17 cellular contexts compared by ENCODE assay signal in genomic region chr3:153631664-153632063, GRCh38.
DNase-seq lines count a peak whose midpoint lies in the region; TF ChIP-seq lines count a peak whose summit lies in the region.
"Had no signal": no experiment of that assay in that cellular context is flagged by ENCODE, and none has a peak within 500 bp of the region (broad histone marks: within the 10 kb centered on the region; RNA-seq: fewer than 3 reads in every experiment).

No MANE protein-coding gene starts in this region.

- peaks cover 67% of the 10 kb centered on the region for H3K4me1 ChIP-seq in OCI-LY7 (ENCODE audit: insufficient read depth, low read length, poor library complexity, severe bottlenecking)
- H3K4me1 ChIP-seq: BE2C, Caco-2 had no signal

- H3K27me3 Mint-ChIP-seq in activated naive CD8-positive, alpha-beta T cell, result no peaks in the 10 kb centered on the region
- H3K27me3 Mint-ChIP-seq in activated naive CD8-positive, alpha-beta T cell treated with anti-CD3 and anti-CD28 coated beads for 36 hours, result no peaks in the 10 kb centered on the region
- peaks cover 5 to 11% (median 8%) of the 10 kb centered on the region in 3 donors for H3K27me3 Mint-ChIP-seq in immature natural killer cell (ENCODE audit: low read depth in 3 of 3)
- H3K27me3 Mint-ChIP-seq in CD14-positive monocyte (ENCODE audit: low read depth in 3 of 3), result peaks cover 0 to 3% (median 0%) of the 10 kb centered on the region in 3 donors
- H3K27me3 Mint-ChIP-seq: CD4-positive, alpha-beta T cell had no signal

- no peaks in the 10 kb centered on the region for H3K9me2 ChIP-seq in OCI-LY7 (ENCODE audit: insufficient read depth, low read length)

- no peaks in the 10 kb centered on the region for H3K36me3 Mint-ChIP-seq in activated naive CD8-positive, alpha-beta T cell
- H3K36me3 Mint-ChIP-seq in activated naive CD8-positive, alpha-beta T cell treated with anti-CD3 and anti-CD28 coated beads for 36 hours, result no peaks in the 10 kb centered on the region
- no peaks in the 10 kb centered on the region for H3K36me3 Mint-ChIP-seq in immature natural killer cell
- no peaks in the 10 kb centered on the region for H3K36me3 Mint-ChIP-seq in CD14-positive monocyte
- H3K36me3 Mint-ChIP-seq: CD8-positive, alpha-beta T cell had no signal

- H3K27ac ChIP-seq in OCI-LY7 (ENCODE audit: low read depth, low read length, poor library complexity, severe bottlenecking) (peak overlapping the region; percentile 85), WERI-Rb-1 (peak overlapping the region; percentile 68)
- H3K27ac ChIP-seq: BLaER1 had no signal

- CTCF ChIA-PET in OCI-LY7 (lab: Charles Lee; ENCODE audit: unreplicated experiment), result interaction anchor here (0.7 to 1.1 kb wide), 2 partner anchors 10 kb away, joined by 3 to 4 read pairs; no protein-coding TSS in a partner anchor

- H3K4me3 Mint-ChIP-seq in activated naive CD8-positive, alpha-beta T cell, result no peak overlapping the region
- no peak overlapping the region for H3K4me3 Mint-ChIP-seq in activated naive CD8-positive, alpha-beta T cell treated with anti-CD3 and anti-CD28 coated beads for 36 hours
- H3K4me3 Mint-ChIP-seq in immature natural killer cell, result no peak overlapping the region
- no peak overlapping the region for H3K4me3 Mint-ChIP-seq in CD14-positive monocyte
- H3K4me3 Mint-ChIP-seq: CD4-positive, alpha-beta T cell; CD8-positive, alpha-beta T cell had no signal

- H3K4me3 ChIP-seq in OCI-LY7 (ENCODE audit: low read depth, low read length, poor library complexity, severe bottlenecking) (no peak overlapping the region), WERI-Rb-1 (ENCODE audit: low read depth, low read length) (no peak overlapping the region)
- H3K4me3 ChIP-seq: BLaER1 had no signal

- intact Hi-C loops in OCI-LY7 (cut with micrococcal nuclease; ENCODE audit: unreplicated experiment) (no loop called here), CD14-positive monocyte (cut with micrococcal nuclease) (no loop called here)

- DNase-seq in activated naive CD8-positive, alpha-beta T cell treated with anti-CD3 and anti-CD28 coated beads for 36 hours, result no peak
- DNase-seq in OCI-LY7 (ENCODE audit: low spot score), result no peak
- DNase-seq in WERI-Rb-1, result no peak
- DNase-seq in immature natural killer cell, result no peak
- DNase-seq in CD14-positive monocyte (ENCODE audit: low spot score), result no peak
- DNase-seq: 8988T; ACHN; BE2C; C1 segment of cervical spinal cord; Caco-2; Calu3; CD4-positive, alpha-beta T cell; CD8-positive, alpha-beta T cell; DMS79 treated with DMSO at 0.1 percent for 48 hours; GF-D8 had no signal

- no peak overlapping the region for H2AFZ ChIP-seq in OCI-LY7 (ENCODE audit: low read length)

- POLR2A ChIA-PET in OCI-LY7 (lab: Charles Lee), result interaction anchor here (0.6 to 3.2 kb wide), 9 partner anchors 8 to 471 kb away, joined by 3 to 22 read pairs (median 5); partner anchors contain the start of gene RAP2B

- H3K4me2 ChIP-seq in OCI-LY7 (ENCODE audit: low read length), result peak overlapping the region; percentile 84
- H3K4me2 ChIP-seq: BLaER1 had no signal

- peak overlapping the region; percentile 3 for H3K27ac Mint-ChIP-seq in activated naive CD8-positive, alpha-beta T cell
- no peak overlapping the region for H3K27ac Mint-ChIP-seq in activated naive CD8-positive, alpha-beta T cell treated with anti-CD3 and anti-CD28 coated beads for 36 hours
- H3K27ac Mint-ChIP-seq in immature natural killer cell, result no peak overlapping the region
- no peak overlapping the region for H3K27ac Mint-ChIP-seq in CD14-positive monocyte
- H3K27ac Mint-ChIP-seq: CD4-positive, alpha-beta T cell; CD8-positive, alpha-beta T cell had no signal

- H3K9me3 ChIP-seq in OCI-LY7 (ENCODE audit: low read length) (no peaks in the 10 kb centered on the region), WERI-Rb-1 (ENCODE audit: severe bottlenecking) (no peaks in the 10 kb centered on the region)
- H3K9me3 ChIP-seq: BE2C, BLaER1, Caco-2 had no signal

- no peaks in the 10 kb centered on the region for H3K9me3 Mint-ChIP-seq in activated naive CD8-positive, alpha-beta T cell (ENCODE audit: low read depth)
- no peaks in the 10 kb centered on the region for H3K9me3 Mint-ChIP-seq in activated naive CD8-positive, alpha-beta T cell treated with anti-CD3 and anti-CD28 coated beads for 36 hours
- H3K9me3 Mint-ChIP-seq in immature natural killer cell, result no peaks in the 10 kb centered on the region
- H3K9me3 Mint-ChIP-seq in CD14-positive monocyte, result no peaks in the 10 kb centered on the region
- H3K9me3 Mint-ChIP-seq: CD4-positive, alpha-beta T cell; CD8-positive, alpha-beta T cell had no signal

- H3K79me2 ChIP-seq in OCI-LY7 (ENCODE audit: insufficient read depth, low read depth, low read length), result peaks cover 6% of the 10 kb centered on the region; the same call in 1 of the 2 replicates

- H3K36me3 ChIP-seq in OCI-LY7 (ENCODE audit: insufficient read depth, low read length) (peaks cover 8% of the 10 kb centered on the region), WERI-Rb-1 (no peaks in the 10 kb centered on the region)
- H3K36me3 ChIP-seq: BE2C, BLaER1 had no signal

- H4K20me1 ChIP-seq in OCI-LY7 (ENCODE audit: insufficient read depth, low read length), result no peaks in the 10 kb centered on the region
- H4K20me1 ChIP-seq: BLaER1 had no signal

- BruUV-seq in OCI-LY7 (replicated peaks; lab: Mats Ljungman, UMichigan), result no TSS peak

- TF ChIP-seq CTCF in OCI-LY7 (conservative IDR thresholded peaks at IDR 0.05; ENCODE audit: low read length) (no peak), WERI-Rb-1 (IDR thresholded peaks at IDR 0.05; ENCODE audit: low read depth, low read length) (no peak), CD14-positive monocyte (IDR thresholded peaks at IDR 0.05) (no peak)

- H3K27me3 ChIP-seq in WERI-Rb-1 (ENCODE audit: insufficient read depth, low read depth, severe bottlenecking), result no peaks in the 10 kb centered on the region
- H3K27me3 ChIP-seq: BE2C, BLaER1 had no signal

- H3K4me1 Mint-ChIP-seq in activated naive CD8-positive, alpha-beta T cell (ENCODE audit: low read depth), result peaks cover 22% of the 10 kb centered on the region
- peaks cover 28% of the 10 kb centered on the region for H3K4me1 Mint-ChIP-seq in activated naive CD8-positive, alpha-beta T cell treated with anti-CD3 and anti-CD28 coated beads for 36 hours
- H3K4me1 Mint-ChIP-seq in immature natural killer cell (peaks cover 10 to 13% of the 10 kb centered on the region in 2 donors), CD14-positive monocyte (peaks cover 14% of the 10 kb centered on the region)
